Comparison of ENCODE assay signal across 23 cellular contexts in the genomic region with DNA sequence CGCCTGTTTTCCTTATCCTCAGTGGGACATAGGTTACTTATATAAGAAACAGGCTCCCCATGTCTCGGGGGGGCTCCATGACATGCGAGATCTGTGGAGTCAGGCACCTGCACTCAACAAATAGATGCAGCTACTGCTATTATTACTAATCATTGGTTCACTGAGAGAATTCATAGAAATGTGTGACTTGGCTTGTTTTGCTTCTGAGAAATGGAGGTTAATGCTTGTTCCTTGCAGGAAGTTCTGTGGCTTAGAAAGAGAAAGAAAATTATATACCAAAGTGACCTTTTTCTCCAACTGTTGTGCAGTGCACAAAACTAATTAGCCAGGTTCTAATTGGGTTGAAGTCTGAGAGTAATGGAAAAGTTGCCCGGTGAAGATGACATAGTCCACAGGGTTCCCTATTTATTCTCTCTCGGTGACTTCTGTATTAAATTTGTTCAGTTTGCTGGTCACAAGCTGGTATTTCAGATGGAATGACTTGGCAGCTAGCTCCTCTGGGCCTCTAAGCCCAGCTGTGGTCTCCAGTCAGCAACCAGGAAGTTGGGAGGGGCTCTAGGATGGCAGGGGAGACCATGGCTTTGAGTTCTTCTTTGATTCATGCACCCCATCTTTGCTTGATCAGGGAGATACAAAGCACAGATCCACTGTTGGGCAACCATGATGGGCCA. TPM values are rescaled to one million over a fixed set of nuclear protein-coding genes. Genes with fewer than 3 reads are reported as not detected.
A peak's percentile ranks its signal among the peaks of the same experiment; 100 is the strongest.
DNase-seq lines count a peak whose midpoint lies in the region; ATAC-seq and TF ChIP-seq lines count a peak whose summit lies in the region.
"Had no signal": no experiment of that assay in that cellular context is flagged by ENCODE, and none has a peak within 500 bp of the region (broad histone marks: within the 10 kb centered on the region; RNA-seq: fewer than 3 reads in every experiment).

No MANE protein-coding gene starts in this region.

- no CpG with 5 or more reads among the region's 5 CpGs for WGBS in mesendoderm (ENCODE audit: extremely low coverage, insufficient coverage, low lambda C conversion rate)

- H3K27me3 ChIP-seq in Loucy (ENCODE audit: insufficient read depth, low read length, poor library complexity, severe bottlenecking) (no peaks in the 10 kb centered on the region), mesendoderm (ENCODE audit: insufficient read depth, low read length, poor library complexity) (no peaks in the 10 kb centered on the region)
- H3K27me3 ChIP-seq: uterus had no signal

- H2AK5ac ChIP-seq in mesendoderm (ENCODE audit: low read length), result no peak overlapping the region

- peaks cover 29% of the 10 kb centered on the region for H3K27me3 Mint-ChIP-seq in activated T-cell treated with anti-CD3 and anti-CD28 coated beads, Interleukin-2, amount 50 U/mL, for 24 hours
- H3K27me3 Mint-ChIP-seq in activated T-helper 17 cell treated with anti-CD3 and anti-CD28 coated beads, Interleukin-2, amount 50 U/mL, for 72 hours, result peaks cover 4% of the 10 kb centered on the region
- no peaks in the 10 kb centered on the region for H3K27me3 Mint-ChIP-seq in neural crest cell (ENCODE audit: low read depth)
- H3K27me3 Mint-ChIP-seq: activated naive CD4-positive, alpha-beta T cell treated with anti-CD3 and anti-CD28 coated beads, Interleukin-2, amount 50 U/mL, for 24 hours had no signal

- H3K9ac ChIP-seq in Loucy (ENCODE audit: low read depth, low read length, poor library complexity, severe bottlenecking) (no peak overlapping the region), mesendoderm (ENCODE audit: low read length) (no peak overlapping the region)
- H3K9ac ChIP-seq: KMS-11 had no signal

- H4K20me1 ChIP-seq in Loucy (ENCODE audit: insufficient read depth, low read length, poor library complexity, severe bottlenecking), result no peaks in the 10 kb centered on the region

- H2BK15ac ChIP-seq in mesendoderm (replicated peaks; ENCODE audit: low read depth), result no peak overlapping the region

- no peaks in the 10 kb centered on the region for H3K79me1 ChIP-seq in mesendoderm (ENCODE audit: low read length)

- H3K4me1 ChIP-seq in Loucy (ENCODE audit: insufficient read depth, low read length, poor library complexity, severe bottlenecking), result peaks cover 11% of the 10 kb centered on the region
- no peaks in the 10 kb centered on the region for H3K4me1 ChIP-seq in mesendoderm (ENCODE audit: control insufficient read depth, low read depth, low read length)
- H3K4me1 ChIP-seq: lower lobe of right lung, prostate gland, uterus had no signal

- 0 out of 2 replicates have a peak overlapping the region, but pooled peaks have one; percentile 54 for H2AFZ ChIP-seq in Loucy (ENCODE audit: low read length)

- H2BK120ac ChIP-seq in mesendoderm (ENCODE audit: low read depth, low read length), result no peak overlapping the region

- ATAC-seq in activated T-helper 17 cell treated with anti-CD3 and anti-CD28 coated beads, Interleukin-2, amount 50 U/mL, for 72 hours (replicated peaks), result peak; percentile 40
- ATAC-seq in HG03196 (IDR thresholded peaks at IDR 0.05; ENCODE audit: unreplicated experiment), result no peak
- ATAC-seq: Panc1 had no signal

- no peaks in the 10 kb centered on the region for H3K9me3 Mint-ChIP-seq in activated T-cell treated with anti-CD3 and anti-CD28 coated beads, Interleukin-2, amount 50 U/mL, for 24 hours
- H3K9me3 Mint-ChIP-seq in activated T-helper 17 cell treated with anti-CD3 and anti-CD28 coated beads, Interleukin-2, amount 50 U/mL, for 72 hours, result no peaks in the 10 kb centered on the region
- peaks cover 6% of the 10 kb centered on the region for H3K9me3 Mint-ChIP-seq in neural crest cell
- H3K9me3 Mint-ChIP-seq: activated naive CD4-positive, alpha-beta T cell treated with anti-CD3 and anti-CD28 coated beads, Interleukin-2, amount 50 U/mL, for 24 hours had no signal

- H3K36me3 ChIP-seq in Loucy (ENCODE audit: insufficient read depth, low read length) (no peaks in the 10 kb centered on the region), mesendoderm (ENCODE audit: control insufficient read depth, insufficient read depth, low read length) (no peaks in the 10 kb centered on the region)
- H3K36me3 ChIP-seq: lower lobe of right lung, prostate gland, uterus had no signal

- H3K4me2 ChIP-seq in Loucy (ENCODE audit: low read depth, low read length, poor library complexity, severe bottlenecking), result no peak overlapping the region
- H3K4me2 ChIP-seq in mesendoderm (ENCODE audit: low read length), result no peak overlapping the region
- H3K4me2 ChIP-seq: KMS-11 had no signal

- H3K9me3 ChIP-seq in Loucy (ENCODE audit: insufficient read depth, low read depth, low read length), result no peaks in the 10 kb centered on the region
- H3K9me3 ChIP-seq: lower lobe of right lung, prostate gland, uterus had no signal

- no peak overlapping the region for H3K4me3 ChIP-seq in Loucy (ENCODE audit: low read length, poor library complexity, severe bottlenecking)
- no peak overlapping the region for H3K4me3 ChIP-seq in mesendoderm (ENCODE audit: low read length)
- H3K4me3 ChIP-seq: lower lobe of right lung, prostate gland, uterus had no signal

- H3F3A ChIP-seq in Loucy (ENCODE audit: low read depth), result no peaks in the 10 kb centered on the region

- no peak overlapping the region for H2BK5ac ChIP-seq in mesendoderm (ENCODE audit: low read length)

- no peak for TF ChIP-seq CTCF in Loucy (conservative IDR thresholded peaks at IDR 0.05; ENCODE audit: low read length)
- TF ChIP-seq CTCF in neural crest cell (conservative IDR thresholded peaks at IDR 0.05), result no peak

- no peak overlapping the region for H3K23ac ChIP-seq in mesendoderm (ENCODE audit: low read length)

- H3K56ac ChIP-seq in mesendoderm (ENCODE audit: low read length), result no peak overlapping the region

- H3K27ac Mint-ChIP-seq in activated T-cell treated with anti-CD3 and anti-CD28 coated beads, Interleukin-2, amount 50 U/mL, for 24 hours, result peak overlapping the region; percentile 85
- H3K27ac Mint-ChIP-seq in activated T-helper 17 cell treated with anti-CD3 and anti-CD28 coated beads, Interleukin-2, amount 50 U/mL, for 72 hours, result peak overlapping the region; percentile 97
- peak overlapping the region; percentile 51 for H3K27ac Mint-ChIP-seq in neural crest cell (ENCODE audit: unreplicated experiment)
- H3K27ac Mint-ChIP-seq: activated naive CD4-positive, alpha-beta T cell treated with anti-CD3 and anti-CD28 coated beads, Interleukin-2, amount 50 U/mL, for 24 hours; B cell had no signal

- H3K27ac ChIP-seq in mesendoderm (ENCODE audit: low read depth, low read length), result no peak overlapping the region
- H3K27ac ChIP-seq: KMS-11, lower lobe of right lung, prostate gland, uterus had no signal

- H3K79me2 ChIP-seq in Loucy (ENCODE audit: insufficient read depth, low read length) (no peaks in the 10 kb centered on the region), mesendoderm (ENCODE audit: control insufficient read depth, insufficient read depth, low read length) (no peaks in the 10 kb centered on the region)

- H3K4me3 Mint-ChIP-seq in activated T-cell treated with anti-CD3 and anti-CD28 coated beads, Interleukin-2, amount 50 U/mL, for 24 hours, result peak overlapping the region; percentile 36
- peak overlapping the region; percentile 83 for H3K4me3 Mint-ChIP-seq in activated T-helper 17 cell treated with anti-CD3 and anti-CD28 coated beads, Interleukin-2, amount 50 U/mL, for 72 hours
- H3K4me3 Mint-ChIP-seq in neural crest cell, result no peak overlapping the region
- H3K4me3 Mint-ChIP-seq: activated naive CD4-positive, alpha-beta T cell treated with anti-CD3 and anti-CD28 coated beads, Interleukin-2, amount 50 U/mL, for 24 hours; B cell had no signal

- no peaks in the 10 kb centered on the region for H3K9me2 ChIP-seq in Loucy (replicated peaks; ENCODE audit: low read depth, low read length)

- H3K4me1 Mint-ChIP-seq in activated T-cell treated with anti-CD3 and anti-CD28 coated beads, Interleukin-2, amount 50 U/mL, for 24 hours (ENCODE audit: low read depth), result peaks cover 36% of the 10 kb centered on the region
- H3K4me1 Mint-ChIP-seq in activated T-helper 17 cell treated with anti-CD3 and anti-CD28 coated beads, Interleukin-2, amount 50 U/mL, for 72 hours, result peaks cover 28% of the 10 kb centered on the region
- no peaks in the 10 kb centered on the region for H3K4me1 Mint-ChIP-seq in neural crest cell
- H3K4me1 Mint-ChIP-seq: B cell had no signal

- no peak overlapping the region for H3K4ac ChIP-seq in mesendoderm (ENCODE audit: low read depth, low read length)

- H4K5ac ChIP-seq in mesendoderm (ENCODE audit: low read length), result no peak overlapping the region

- H3K18ac ChIP-seq in mesendoderm (ENCODE audit: low read length), result no peak overlapping the region

- H4K8ac ChIP-seq in mesendoderm (ENCODE audit: low read depth, low read length), result no peak overlapping the region

- DNase-seq in activated T-cell treated with anti-CD3 and anti-CD28 coated beads, Interleukin-2, amount 50 U/mL, for 24 hours, result no peak
- no peak for DNase-seq in activated T-cell treated with anti-CD3 and anti-CD28 coated beads, Interleukin-2, amount 50 U/mL, for 1 hour
- DNase-seq in neural crest cell (ENCODE audit: low read depth, low spot score) (no peak), mesendoderm (no peak)
- no peak for DNase-seq in stimulated activated CD8-positive, alpha-beta memory T cell treated with anti-CD3 and anti-CD28 coated beads, Interleukin-4, amount 100 ng/mL, for 48 hours
- DNase-seq: central memory CD4-positive, alpha-beta T cell; COR-L47; dermis blood vessel endothelial cell; lower lobe of right lung; MV-4-11; NCI-H146; NCI-H524; SIG-M5; SW 1271; uterus had no signal

- H3K36me3 Mint-ChIP-seq in activated T-cell treated with anti-CD3 and anti-CD28 coated beads, Interleukin-2, amount 50 U/mL, for 24 hours (ENCODE audit: low read depth), result no peaks in the 10 kb centered on the region
- no peaks in the 10 kb centered on the region for H3K36me3 Mint-ChIP-seq in activated T-helper 17 cell treated with anti-CD3 and anti-CD28 coated beads, Interleukin-2, amount 50 U/mL, for 72 hours (ENCODE audit: low read depth)
- no peaks in the 10 kb centered on the region for H3K36me3 Mint-ChIP-seq in neural crest cell (ENCODE audit: low read depth)
- H3K36me3 Mint-ChIP-seq: activated naive CD4-positive, alpha-beta T cell treated with anti-CD3 and anti-CD28 coated beads, Interleukin-2, amount 50 U/mL, for 24 hours had no signal

RNA-seq across cellular contexts. Expression of a gene that starts 17.6 kb away (rescaled TPM):
- 100 to 1,000 TPM; 173 to 375 TPM for total RNA-seq in activated T-helper 17 cell treated with anti-CD3 and anti-CD28 coated beads, Interleukin-2, amount 50 U/mL, for 72 hours
- 4.1 TPM in 2 replicates for total RNA-seq in neural crest cell
- polyA plus RNA-seq in mesendoderm (2013, experiment 1 of 2), result 0.37 TPM
- 0.39 TPM for polyA plus RNA-seq in mesendoderm (2013, experiment 2 of 2)

Comparison
In these comparisons a context has a peak if more than half of its experiments do, and no peak if none do; other contexts are left out.
1. RNA of a gene that starts 17.6 kb away (total RNA-seq): 173 to 375 TPM in activated T-helper 17 cell treated with anti-CD3 and anti-CD28 coated beads, Interleukin-2, amount 50 U/mL, for 72 hours; 4.1 TPM in neural crest cell; every median in the first group is over 10 times any median in the second.
2. Peak in every context shown above with its lines, with median percentiles within 50 percentile points of each other: H3K27ac Mint-ChIP-seq.